Comparison of ENCODE assay signal across 2 cellular contexts in genomic region chr14:95379634-95380033, GRCh38.
TF ChIP-seq lines count a peak whose summit lies in the region.

No MANE protein-coding gene starts in this region.

TF ChIP-seq in HEK293, 187 proteins besides CTCF, POLR2A, EP300 and RAD21 (continued from another document):
- TF ChIP-seq BCL6B (tag by site-specific recombination; IDR thresholded peaks at IDR 0.05) (no peak), ZNF792 (tag by site-specific recombination; IDR thresholded peaks at IDR 0.05) (no peak), ZNF2 (tag by site-specific recombination; IDR thresholded peaks at IDR 0.05) (no peak), RBAK (tag by site-specific recombination; IDR thresholded peaks at IDR 0.05) (no peak), ZNF394 (tag by site-specific recombination; IDR thresholded peaks at IDR 0.05; ENCODE audit: borderline replicate concordance) (no peak), ZNF639 (tag by site-specific recombination; IDR thresholded peaks at IDR 0.05) (no peak)

TF ChIP-seq in K562, 482 proteins besides CTCF, POLR2A, EP300 and RAD21 (continued from another document):
- TF ChIP-seq STAT6 (CRISPR knock-in tag; IDR thresholded peaks at IDR 0.05) (no peak), HIVEP1 (CRISPR knock-in tag; IDR thresholded peaks at IDR 0.05) (no peak), ZNF280A (IDR thresholded peaks at IDR 0.05; ENCODE audit: low read depth, partially characterized antibody) (peak; percentile 17), BMI1 (IDR thresholded peaks at IDR 0.05; ENCODE audit: low read length) (no peak), ZBTB33 (CRISPR knock-in tag; IDR thresholded peaks at IDR 0.05) (no peak), ETS1 (conservative IDR thresholded peaks at IDR 0.05; ENCODE audit: control insufficient read depth, low read depth, low read length) (no peak), TAL1 (IDR thresholded peaks at IDR 0.05) (no peak), ILK (tag; IDR thresholded peaks at IDR 0.05; ENCODE audit: borderline replicate concordance, low read depth) (no peak)
TF ChIP-seq in K562: peak in this region for 4.
